Comparison of ENCODE assay signal across 17 cellular contexts in genomic region chr9:6239694-6240093, GRCh38. TPM values are rescaled to one million over a fixed set of nuclear protein-coding genes. Genes with fewer than 3 reads are reported as not detected.
DNase-seq lines count a peak whose midpoint lies in the region; ATAC-seq, FAIRE-seq and TF ChIP-seq lines count a peak whose summit lies in the region.
"Had no signal": no experiment of that assay in that cellular context is flagged by ENCODE, and none has a peak within 500 bp of the region (broad histone marks: within the 10 kb centered on the region; RNA-seq: fewer than 3 reads in every experiment).

No MANE protein-coding gene starts in this region.

- H3K9me3 ChIP-seq in A549: no peaks in the 10 kb centered on the region
- H3K9me3 ChIP-seq: HAP-1, SJSA1 had no signal

- no peaks in the 10 kb centered on the region for H3K27me3 ChIP-seq in foreskin keratinocyte
- H3K27me3 ChIP-seq: SJSA1 had no signal

- H3K4me1 ChIP-seq in A549: 0 out of 3 replicates have a peak, but pooled peaks cover 3% of the 10 kb centered on the region
- H3K4me1 ChIP-seq in foreskin keratinocyte: peaks cover 30% of the 10 kb centered on the region
- H3K4me1 ChIP-seq: HAP-1 had no signal

- H3K9me3 Mint-ChIP-seq in activated naive CD4-positive, alpha-beta T cell treated with anti-CD3 and anti-CD28 coated beads, Interleukin-2, amount 50 U/mL, for 72 hours: peaks cover 0 to 5% of the 10 kb centered on the region in 2 donors

- no peak for TF ChIP-seq EP300 in A549 (IDR thresholded peaks at IDR 0.05)

- POLR2A ChIA-PET in A549 (lab: Yijun Ruan, JAX): no interaction called here

- CTCF ChIA-PET in A549 (lab: Yijun Ruan, JAX): interaction anchor here (1.1 to 1.2 kb wide), 2 partner anchors 12 to 184 kb away, joined by 3 read pairs; no protein-coding TSS in a partner anchor

- H3K4me3 ChIP-seq in A549 (no peak overlapping the region), cardiac fibroblast (replicated peaks in 1 of 2; ENCODE audit: low read depth in 2 of 2, low read length in 2 of 2) (no peak overlapping the region)
- H3K4me3 ChIP-seq: HAP-1, SJSA1 had no signal

- no peak for DNase-seq in A549 (ENCODE audit: low read depth in 1 of 2, low spot score in 1 of 2)
- DNase-seq in HCEC 1CT: peak; percentile 15
- peak; percentile 37 to 69 for DNase-seq in cardiac fibroblast (ENCODE audit: low read depth in 2 of 2)
- peak in 1 of 2 donors; percentile 35 for DNase-seq in foreskin keratinocyte
- no peak for DNase-seq in NCI-H2029 (lab: John Stamatoyannopoulos, UW)
- no peak for DNase-seq in activated naive CD4-positive, alpha-beta T cell treated with anti-CD3 and anti-CD28 coated beads, Interleukin-2, amount 50 U/mL, for 72 hours (ENCODE audit: low spot score in 2 of 2)
- no peak for DNase-seq in GF-D8 (lab: John Stamatoyannopoulos, UW)
- DNase-seq: NCI-H1436, NCI-H2029 treated with DMSO at 0.1 percent for 48 hours, NCI-H2171 treated with DMSO at 0.1 percent for 48 hours, NCI-H446 treated with DMSO at 0.1 percent for 48 hours, RPMI8226 had no signal

- 63% methylated on average over 2 of the region's 2 CpGs for WGBS in A549 (ENCODE audit: missing lambda C conversion rate)

- TF ChIP-seq CTCF in A549 (IDR thresholded peaks at IDR 0.05): no peak
- no peak for TF ChIP-seq CTCF in cardiac fibroblast (IDR thresholded peaks at IDR 0.05; ENCODE audit: low read depth, low read length)
- no peak for TF ChIP-seq CTCF in foreskin keratinocyte (conservative IDR thresholded peaks at IDR 0.05)

- no peak overlapping the region for H3K27ac Mint-ChIP-seq in activated naive CD4-positive, alpha-beta T cell treated with anti-CD3 and anti-CD28 coated beads, Interleukin-2, amount 50 U/mL, for 72 hours

- no peak for TF ChIP-seq POLR2A in A549 (IDR thresholded peaks at IDR 0.05; ENCODE audit: low read length)

- no peak overlapping the region for H3K4me2 ChIP-seq in A549

- H3K27ac ChIP-seq in A549: 0 out of 6 replicates have a peak overlapping the region, but pooled peaks of 1 of the 2 experiments have one; percentile 4
- peak overlapping the region; percentile 55 for H3K27ac ChIP-seq in foreskin keratinocyte
- H3K27ac ChIP-seq: HL-60, SJSA1 had no signal

- no peak for ATAC-seq in A549
- ATAC-seq in foreskin keratinocyte: no peak
- no peak for ATAC-seq in activated naive CD4-positive, alpha-beta T cell treated with anti-CD3 and anti-CD28 coated beads, Interleukin-2, amount 50 U/mL, for 72 hours
- no peak for ATAC-seq in HG03457 (IDR thresholded peaks at IDR 0.05; ENCODE audit: unreplicated experiment)

- no peak for TF ChIP-seq RAD21 in A549 (conservative IDR thresholded peaks at IDR 0.05 in 1 of 2, IDR thresholded peaks at IDR 0.05 in 1 of 2)

- no peaks in the 10 kb centered on the region for H3K36me3 Mint-ChIP-seq in activated naive CD4-positive, alpha-beta T cell treated with anti-CD3 and anti-CD28 coated beads, Interleukin-2, amount 50 U/mL, for 72 hours

- FAIRE-seq in A549 (lab: Jason Lieb, UNC): no peak
- FAIRE-seq: HTR-8/SVneo had no signal

TF ChIP-seq in A549, 52 proteins besides CTCF, POLR2A, EP300 and RAD21:
- TF ChIP-seq CBX2 (IDR thresholded peaks at IDR 0.05; ENCODE audit: borderline replicate concordance, low read depth) (no peak), MAZ (IDR thresholded peaks at IDR 0.05; ENCODE audit: borderline replicate concordance, low read depth, low read length) (no peak), MAFK (IDR thresholded peaks at IDR 0.05; ENCODE audit: partially characterized antibody) (peak; percentile 58)

RNA-seq across cellular contexts. Expression of gene IL33, which starts 24.1 kb away (rescaled TPM):
- polyA plus RNA-seq in A549 (2011; rRNA removed) (0.31 and 0.38 TPM in 2 replicates), A549 (2017; fragmentation: RNase III; extraction: RNeasy Plus Mini Kit Qiagen cat#74134 plus additional on column Dnase treatment) (0.72 to 0.85 TPM (median 0.80 TPM) in 3 replicates), foreskin keratinocyte (0.27 and 0.51 TPM in 2 replicates)
- 0.01 TPM in 1 of 2 replicates, not detected in the other for polyA plus RNA-seq in A549 (2012; cell fraction: cytosol; rRNA removed)
- polyA plus RNA-seq in A549 (2012; cell fraction: nucleus; rRNA removed): 0.06 TPM in 1 of 2 replicates, not detected in the other
- not detected in 2 replicates for polyA minus RNA-seq in A549 (2011; rRNA and poly(A)+ RNA removed)
- 0.44 and 0.67 TPM in 2 replicates for total RNA-seq in foreskin keratinocyte
- total RNA-seq in activated naive CD4-positive, alpha-beta T cell treated with anti-CD3 and anti-CD28 coated beads, Interleukin-2, amount 50 U/mL, for 72 hours: not detected
- total RNA-seq: SJSA1 had no signal

Comparison
In these comparisons a context has a peak if more than half of its experiments do, and no peak if none do; other contexts are left out.
1. DNase-seq: peak in HCEC 1CT (single experiment) and cardiac fibroblast (2 of 2); none in A549 (0 of 2), NCI-H2029 (single experiment), activated naive CD4-positive, alpha-beta T cell treated with anti-CD3 and anti-CD28 coated beads, Interleukin-2, amount 50 U/mL, for 72 hours (0 of 2) and GF-D8 (single experiment).